ENCODE assay signal across 8 cellular contexts in genomic region chr12:132904718-132905328, GRCh38. TPM values are rescaled to one million over a fixed set of nuclear protein-coding genes. Genes with fewer than 3 reads are reported as not detected.
A peak's percentile ranks its signal among the peaks of the same experiment; 100 is the strongest.
DNase-seq lines count a peak whose midpoint lies in the region; ATAC-seq and TF ChIP-seq lines count a peak whose summit lies in the region.

No MANE protein-coding gene starts in this region.

- DNase-seq in body of pancreas, result peak; percentile 75 to 84 (median 79)
- peak; percentile 51 for DNase-seq in kidney tubule cell (ENCODE audit: low spot score)
- DNase-seq in stimulated activated CD4-positive, alpha-beta T cell treated with anti-CD3 and anti-CD28 coated beads, Interleukin-2, amount 100 ng/mL, for 48 hours, result peak; percentile 86 to 96
- DNase-seq in MM.1S, result no peak

- H3F3A ChIP-seq in DOHH2 (ENCODE audit: control insufficient read depth, insufficient read depth) (0 out of 2 replicates have a peak, but pooled peaks cover 8% of the 10 kb centered on the region), MM.1S (ENCODE audit: insufficient read depth, low read length) (no peaks in the 10 kb centered on the region)

- H4K20me1 ChIP-seq in DOHH2 (ENCODE audit: control insufficient read depth, insufficient read depth, low read depth, low read length), result no peaks in the 10 kb centered on the region
- no peaks in the 10 kb centered on the region for H4K20me1 ChIP-seq in MM.1S (ENCODE audit: insufficient read depth, low read length)

- TF ChIP-seq CTCF in DOHH2 (IDR thresholded peaks at IDR 0.05; ENCODE audit: low read depth, low read length, poor library complexity, severe bottlenecking) (peak; percentile 91), WI38 (IDR thresholded peaks at IDR 0.05; ENCODE audit: low read depth, low read length) (peak; percentile 73), body of pancreas (IDR thresholded peaks at IDR 0.05) (peak; percentile 33 to 76 (median 65)), MM.1S (IDR thresholded peaks at IDR 0.05; ENCODE audit: low read length) (no peak)

- WGBS in body of pancreas, 2 donors, result 7 to 9% methylated on average over 21 to 30 of the region's 30 CpGs

- no peak overlapping the region for H3K9ac ChIP-seq in MM.1S (ENCODE audit: low read length)

- H3K9me3 ChIP-seq in DOHH2 (ENCODE audit: control insufficient read depth, insufficient read depth, low read length), result peaks cover 10% of the 10 kb centered on the region
- peaks cover 0 to 5% (median 0%) of the 10 kb centered on the region in 3 donors for H3K9me3 ChIP-seq in body of pancreas
- no peaks in the 10 kb centered on the region for H3K9me3 ChIP-seq in MM.1S (replicated peaks; ENCODE audit: insufficient read depth, low read length)

- intact Hi-C loops in body of pancreas (cut with DNase I), result no loop called here

- H3K79me2 ChIP-seq in DOHH2 (ENCODE audit: control insufficient read depth, low read length) (no peaks in the 10 kb centered on the region), MM.1S (ENCODE audit: low read length) (no peaks in the 10 kb centered on the region)

- no peak for ATAC-seq in body of pancreas
- no peak for ATAC-seq in GM19395 (IDR thresholded peaks at IDR 0.05; ENCODE audit: unreplicated experiment)
- ATAC-seq in HG02798 (IDR thresholded peaks at IDR 0.05; ENCODE audit: poor library complexity, unreplicated experiment), result no peak

- H3K27me3 ChIP-seq in DOHH2 (ENCODE audit: control insufficient read depth, low read length) (no peaks in the 10 kb centered on the region), body of pancreas (no peaks in the 10 kb centered on the region), MM.1S (replicated peaks; ENCODE audit: insufficient read depth, low read length) (no peaks in the 10 kb centered on the region)

- H3K4me1 ChIP-seq in DOHH2 (ENCODE audit: control insufficient read depth, low read length), result peaks cover 13% of the 10 kb centered on the region
- peaks cover 18% of the 10 kb centered on the region for H3K4me1 ChIP-seq in body of pancreas
- no peaks in the 10 kb centered on the region for H3K4me1 ChIP-seq in MM.1S (ENCODE audit: low read length)

- TF ChIP-seq POLR2A in body of pancreas (IDR thresholded peaks at IDR 0.05), result no peak

- H3K36me3 ChIP-seq in DOHH2 (ENCODE audit: control insufficient read depth, low read length) (no peaks in the 10 kb centered on the region), body of pancreas (replicated peaks in 1 of 2; ENCODE audit: insufficient read depth in 1 of 2, low read depth in 2 of 2) (no peaks in the 10 kb centered on the region), MM.1S (replicated peaks; ENCODE audit: insufficient read depth, low read length) (no peaks in the 10 kb centered on the region)

- H3K27ac ChIP-seq in DOHH2 (ENCODE audit: low read depth, low read length), result no peak overlapping the region
- no peak overlapping the region for H3K27ac ChIP-seq in body of pancreas
- H3K27ac ChIP-seq in MM.1S (ENCODE audit: low read length), result no peak overlapping the region

- no peaks in the 10 kb centered on the region for H3K9me2 ChIP-seq in DOHH2 (replicated peaks; ENCODE audit: control insufficient read depth, low read length)
- H3K9me2 ChIP-seq in MM.1S (replicated peaks; ENCODE audit: insufficient read depth, low read length), result no peaks in the 10 kb centered on the region

- 0 out of 2 replicates have a peak overlapping the region, but pooled peaks have one; percentile 20 for H3K4me3 ChIP-seq in DOHH2 (ENCODE audit: low read length)
- no peak overlapping the region for H3K4me3 ChIP-seq in WI38 (ENCODE audit: low read depth, low read length)
- no peak overlapping the region for H3K4me3 ChIP-seq in body of pancreas
- no peak overlapping the region for H3K4me3 ChIP-seq in MM.1S (ENCODE audit: low read length)

- H3K4me2 ChIP-seq in DOHH2 (ENCODE audit: low read length) (peak overlapping the region; percentile 15), MM.1S (ENCODE audit: low read depth, low read length) (no peak overlapping the region)

- no peak overlapping the region for H2AFZ ChIP-seq in MM.1S (ENCODE audit: low read length)

RNA-seq across cellular contexts. Expression of gene CHFR, which starts 17.4 kb away (rescaled TPM):
- 10 to 100 TPM; 31.4 to 45.2 TPM for total RNA-seq in body of pancreas

RNA-seq across cellular contexts. Expression of gene ZNF605, which starts 51.3 kb away (rescaled TPM):
- 10 to 100 TPM; 10.4 to 18.1 TPM for total RNA-seq in body of pancreas
